Comparison of ENCODE assay signal across 8 cellular contexts in the genomic region with DNA sequence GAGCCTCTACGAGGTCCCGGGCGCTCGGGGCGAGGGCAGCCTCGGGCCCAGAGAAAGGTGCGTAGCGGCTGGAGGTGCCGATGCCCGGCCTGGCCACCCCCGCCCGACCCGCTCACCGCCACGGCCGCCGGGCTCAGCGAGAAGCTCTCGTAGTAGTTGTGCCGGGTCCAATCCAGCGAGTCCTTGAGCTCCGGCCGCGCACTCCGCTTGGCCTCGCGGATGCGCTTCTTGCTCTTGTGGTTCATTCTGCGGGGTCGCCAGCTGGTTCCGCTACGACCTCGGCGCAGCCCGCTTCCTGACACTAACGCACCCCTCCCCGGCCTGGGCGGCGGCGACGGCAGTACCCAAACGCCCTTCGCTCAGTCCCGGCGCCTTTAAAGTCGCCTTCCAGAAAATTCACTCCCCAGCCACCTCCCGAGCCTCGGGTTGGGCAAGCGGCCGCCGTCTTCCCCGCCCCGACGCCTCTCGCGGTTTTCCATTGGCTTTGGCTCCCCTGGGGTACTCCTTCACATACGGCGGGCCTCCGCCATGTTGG. TPM values are rescaled to one million over a fixed set of nuclear protein-coding genes. Genes with fewer than 3 reads are reported as not detected.
DNase-seq lines count a peak whose midpoint lies in the region; ATAC-seq, FAIRE-seq and TF ChIP-seq lines count a peak whose summit lies in the region.

JMJD6 (minus strand) TSS at position 376 of the 535 bp plus-strand sequence; CDS start at position 245, 131 bp downstream.

- peak in 5 of 10 experiments; percentile 88 to 93 (median 92) for DNase-seq in CD4-positive, alpha-beta T cell
- DNase-seq in GM19239 (ENCODE audit: insufficient read length, low spot score): peak; percentile 86
- peak; percentile 97 for DNase-seq in NCI-H446 treated with DMSO at 0.1 percent for 48 hours (lab: John Stamatoyannopoulos, UW)
- peak; percentile 97 for DNase-seq in activated CD4-positive, alpha-beta T cell treated with anti-CD3 and anti-CD28 coated beads for 48 hours
- no peak for DNase-seq in effector memory CD8-positive, alpha-beta T cell
- peak; percentile 97 for DNase-seq in medulla oblongata (ENCODE audit: extremely low spot score)
- peak in 2 of 3 donors; percentile 90 to 91 for DNase-seq in stimulated activated CD4-positive, alpha-beta T cell treated with anti-CD3 and anti-CD28 coated beads, TNF-alpha, amount 100 ng/mL, for 48 hours (ENCODE audit: low read depth in 3 of 3)

- POLR2A ChIA-PET in CD4-positive, alpha-beta T cell (lab: Charles Lee): interaction anchor here (0.6 to 5.6 kb wide), 11 partner anchors 9 to 1232 kb away, joined by 3 to 165 read pairs (median 12); partner anchors contain the start of genes MFSD11, MXRA7 and SRSF2

- CTCF ChIA-PET in CD4-positive, alpha-beta T cell (lab: Charles Lee): interaction anchor here (1.0 to 4.2 kb wide), 5 partner anchors 9 to 26 kb away, joined by 3 to 34 read pairs (median 4); partner anchors contain the start of genes MFSD11 and SRSF2

- no peaks in the 10 kb centered on the region for H3K27me3 Mint-ChIP-seq in CD4-positive, alpha-beta T cell
- H3K27me3 Mint-ChIP-seq in effector memory CD8-positive, alpha-beta T cell: no peaks in the 10 kb centered on the region

- peaks cover 50% of the 10 kb centered on the region for H3K4me1 Mint-ChIP-seq in CD4-positive, alpha-beta T cell (ENCODE audit: low read depth)
- peaks cover 27 to 39% of the 10 kb centered on the region in 2 donors for H3K4me1 Mint-ChIP-seq in effector memory CD8-positive, alpha-beta T cell (ENCODE audit: low read depth in 2 of 2)

- no peaks in the 10 kb centered on the region for H3K27me3 ChIP-seq in CD4-positive, alpha-beta T cell (ENCODE audit: control insufficient read depth, insufficient read depth, low read length)

- peak within 1 kb of the TSS; percentile 97 for H3K27ac ChIP-seq in CD4-positive, alpha-beta T cell (ENCODE audit: low read depth, low read length)

- peaks cover 78% of the 10 kb centered on the region for H3K36me3 Mint-ChIP-seq in CD4-positive, alpha-beta T cell (ENCODE audit: low read depth)
- peaks cover 96% of the 10 kb centered on the region for H3K36me3 Mint-ChIP-seq in effector memory CD8-positive, alpha-beta T cell (ENCODE audit: insufficient read depth)

- peak; percentile 81 for ATAC-seq in CD4-positive, alpha-beta T cell (ENCODE audit: poor library complexity)
- peak; percentile 73 for ATAC-seq in HG03432 (IDR thresholded peaks at IDR 0.05; ENCODE audit: unreplicated experiment)
- ATAC-seq in effector memory CD8-positive, alpha-beta T cell (replicated peaks): peak; percentile 74

- TF ChIP-seq CTCF in CD4-positive, alpha-beta T cell (IDR thresholded peaks at IDR 0.05): no peak

- intact Hi-C loops in CD4-positive, alpha-beta T cell (cut with DNase I, micrococcal nuclease): loop anchor here (1.0 to 5.0 kb wide), 6 partner anchors 11 to 416 kb away; partner anchors contain the start of genes SEC14L1 (in 1 of the 2) and SRSF2 (in 1 of the 2)

- FAIRE-seq in GM19239 (lab: Jason Lieb, UNC): peak; percentile 91

- peak within 1 kb of the TSS; percentile 100 for H3K4me3 Mint-ChIP-seq in CD4-positive, alpha-beta T cell
- H3K4me3 Mint-ChIP-seq in effector memory CD8-positive, alpha-beta T cell: peak within 1 kb of the TSS; percentile 98 to 99

- peak within 1 kb of the TSS; percentile 99 for H3K27ac Mint-ChIP-seq in CD4-positive, alpha-beta T cell
- H3K27ac Mint-ChIP-seq in effector memory CD8-positive, alpha-beta T cell: peak within 1 kb of the TSS; percentile 99 to 100

- H3K9me3 Mint-ChIP-seq in CD4-positive, alpha-beta T cell: no peaks in the 10 kb centered on the region
- H3K9me3 Mint-ChIP-seq in effector memory CD8-positive, alpha-beta T cell: no peaks in the 10 kb centered on the region

- H3K9me3 ChIP-seq in CD4-positive, alpha-beta T cell (ENCODE audit: control insufficient read depth, low read length): no peaks in the 10 kb centered on the region

RNA-seq across cellular contexts. Expression of gene JMJD6, which starts in this region (rescaled TPM):
- total RNA-seq in CD4-positive, alpha-beta T cell: 100 to 1,000 TPM; 133 to 134 TPM

Comparison
In these comparisons a context has a peak if more than half of its experiments do, and no peak if none do; other contexts are left out.
1. DNase-seq: peak in GM19239 (single experiment), NCI-H446 treated with DMSO at 0.1 percent for 48 hours (single experiment), activated CD4-positive, alpha-beta T cell treated with anti-CD3 and anti-CD28 coated beads for 48 hours (single experiment), medulla oblongata (single experiment) and stimulated activated CD4-positive, alpha-beta T cell treated with anti-CD3 and anti-CD28 coated beads, TNF-alpha, amount 100 ng/mL, for 48 hours (2 of 3); none in effector memory CD8-positive, alpha-beta T cell (0 of 3).
2. Peak in every context shown above with its lines, with median percentiles within 50 percentile points of each other: ATAC-seq.